ENCODE assay signal across 27 cellular contexts in genomic region chr5:181234116-181234454, GRCh38. TPM values are rescaled to one million over a fixed set of nuclear protein-coding genes. Genes with fewer than 3 reads are reported as not detected.
DNase-seq lines count a peak whose midpoint lies in the region; ATAC-seq and TF ChIP-seq lines count a peak whose summit lies in the region.
"Had no signal": no experiment of that assay in that cellular context is flagged by ENCODE, and none has a peak within 500 bp of the region (broad histone marks: within the 10 kb centered on the region; RNA-seq: fewer than 3 reads in every experiment).

No MANE protein-coding gene starts in this region.

- H3K23ac ChIP-seq in neuronal stem cell (ENCODE audit: low read depth, low read length, poor library complexity): no peak overlapping the region

- no peaks in the 10 kb centered on the region for H3K9me3 Mint-ChIP-seq in Calu3 (ENCODE audit: low read depth, unreplicated experiment)
- no peaks in the 10 kb centered on the region for H3K9me3 Mint-ChIP-seq in activated B cell treated with CpG ODN at 0.5 μM for 24 hours
- no peaks in the 10 kb centered on the region for H3K9me3 Mint-ChIP-seq in activated CD4-positive, alpha-beta T cell treated with anti-CD3 and anti-CD28 coated beads, Interleukin-2, amount 10 ng/mL, durations not matched to agents 24 days and 14 days
- H3K9me3 Mint-ChIP-seq: activated naive CD4-positive, alpha-beta T cell treated with anti-CD3 and anti-CD28 coated beads, Interleukin-2, amount 10 ng/mL, durations not matched to agents 7 days and 5 days; activated T-helper 1 cell treated with anti-CD3 and anti-CD28 coated beads, Interleukin-12 subunit alpha, Interleukin-12 subunit beta, Interleukin-2, Interleukin-4 antibody, amounts not matched to agents 30 ng/mL and 10 ng/mL and 1 ng/mL, durations not matched to agents 14 hours and 24 hours and 36 hours; memory B cell had no signal

- H3K27ac Mint-ChIP-seq in Calu3 (ENCODE audit: unreplicated experiment): peak overlapping the region; percentile 20
- H3K27ac Mint-ChIP-seq in activated B cell treated with CpG ODN at 0.5 μM for 24 hours: peak overlapping the region; percentile 24
- H3K27ac Mint-ChIP-seq in activated CD4-positive, alpha-beta T cell treated with anti-CD3 and anti-CD28 coated beads, Interleukin-2, amount 10 ng/mL, durations not matched to agents 24 days and 14 days: no peak overlapping the region
- H3K27ac Mint-ChIP-seq: activated naive CD4-positive, alpha-beta T cell treated with anti-CD3 and anti-CD28 coated beads, Interleukin-2, amount 10 ng/mL, durations not matched to agents 7 days and 5 days had no signal

- H3K27ac ChIP-seq in neuronal stem cell (replicated peaks; ENCODE audit: low read length): no peak overlapping the region
- H3K27ac ChIP-seq: C4-2B, Peyer's patch had no signal

- no peaks in the 10 kb centered on the region for H3K27me3 ChIP-seq in H7 (ENCODE audit: control insufficient read depth, insufficient read depth, low read length)
- no peaks in the 10 kb centered on the region for H3K27me3 ChIP-seq in neuronal stem cell (ENCODE audit: control insufficient read depth in 3 of 3, insufficient read depth in 3 of 3, low read depth in 1 of 3, low read length in 3 of 3)
- H3K27me3 ChIP-seq: Peyer's patch, SJCRH30 had no signal

- no peak for ATAC-seq in activated B cell treated with CpG ODN at 0.5 μM for 24 hours (ENCODE audit: low read depth)
- no peak for ATAC-seq in HG03521 (IDR thresholded peaks at IDR 0.05; ENCODE audit: unreplicated experiment)
- ATAC-seq in HG02588 (IDR thresholded peaks at IDR 0.05; ENCODE audit: unreplicated experiment): no peak

- no TSS peak for BruUV-seq in Calu3 (replicated peaks; lab: Mats Ljungman, UMichigan)

- H2BK5ac ChIP-seq in neuronal stem cell (ENCODE audit: low read length): no peak overlapping the region

- H2AK5ac ChIP-seq in neuronal stem cell (ENCODE audit: low read depth, low read length): no peak overlapping the region

- no peak overlapping the region for H3K14ac ChIP-seq in neuronal stem cell (ENCODE audit: low read length)

- no peak overlapping the region for H3K4me2 ChIP-seq in neuronal stem cell (ENCODE audit: insufficient read depth, low read length, poor library complexity, severe bottlenecking)
- H3K4me2 ChIP-seq: KMS-11 had no signal

- DNase-seq in Calu3 (no peak), H7 (peak; percentile 72), activated B cell treated with CpG ODN at 0.5 μM for 24 hours (no peak), neuronal stem cell (ENCODE audit: low spot score) (no peak)
- no peak for DNase-seq in activated CD4-positive, alpha-beta T cell treated with anti-CD3 and anti-CD28 coated beads, Interleukin-2, amount 10 ng/mL, durations not matched to agents 24 days and 14 days
- DNase-seq: activated CD4-positive, alpha-beta T cell treated with anti-CD3 and anti-CD28 coated beads for 48 hours; activated naive CD4-positive, alpha-beta T cell treated with anti-CD3 and anti-CD28 coated beads, Interleukin-2, amount 10 ng/mL, durations not matched to agents 7 days and 5 days; aorta; caudate nucleus; dermis blood vessel endothelial cell; GM23248; NCI-H1694; NCI-H2171; NCI-H510A treated with DMSO at 0.1 percent for 48 hours; NK-92 treated with Interleukin-12 subunit alpha and Interleukin-12 subunit beta, amount 100 ng/mL, for 24 hours; nucleus accumbens; Peyer's patch; stimulated activated CD4-positive, alpha-beta T cell treated with anti-CD3 and anti-CD28 coated beads, Interleukin-2, amount 100 ng/mL, for 48 hours; stimulated activated naive CD4-positive, alpha-beta T cell treated with Interleukin-2 at 50 U/mL for 16 hours; T-helper 1 cell had no signal

- H3K79me1 ChIP-seq in neuronal stem cell (ENCODE audit: low read depth, low read length): peaks cover 11% of the 10 kb centered on the region

- H3K9ac ChIP-seq in neuronal stem cell (ENCODE audit: low read depth, low read length, poor library complexity): peak overlapping the region; percentile 45
- H3K9ac ChIP-seq: KMS-11 had no signal

- no peak overlapping the region for H2BK12ac ChIP-seq in neuronal stem cell (ENCODE audit: low read length)

- H2BK15ac ChIP-seq in neuronal stem cell (ENCODE audit: low read length): no peak overlapping the region

- intact Hi-C loops in Calu3 (cut with micrococcal nuclease; ENCODE audit: unreplicated experiment): no loop called here
- intact Hi-C loops in activated B cell treated with CpG ODN at 0.5 μM for 24 hours (cut with micrococcal nuclease): no loop called here
- intact Hi-C loops in activated CD4-positive, alpha-beta T cell treated with anti-CD3 and anti-CD28 coated beads, Interleukin-2, amount 10 ng/mL, durations not matched to agents 24 days and 14 days (cut with micrococcal nuclease): no loop called here

- H3K4me1 ChIP-seq in neuronal stem cell (ENCODE audit: control insufficient read depth in 2 of 2, insufficient read depth in 1 of 2, low read depth in 1 of 2, low read length in 2 of 2): peaks cover 0 to 2% of the 10 kb centered on the region in 2 donors
- H3K4me1 ChIP-seq: Peyer's patch, SJCRH30 had no signal

- H3K27me3 Mint-ChIP-seq in Calu3 (ENCODE audit: unreplicated experiment): no peaks in the 10 kb centered on the region
- no peaks in the 10 kb centered on the region for H3K27me3 Mint-ChIP-seq in activated B cell treated with CpG ODN at 0.5 μM for 24 hours
- H3K27me3 Mint-ChIP-seq in activated CD4-positive, alpha-beta T cell treated with anti-CD3 and anti-CD28 coated beads, Interleukin-2, amount 10 ng/mL, durations not matched to agents 24 days and 14 days: no peaks in the 10 kb centered on the region
- H3K27me3 Mint-ChIP-seq: activated naive CD4-positive, alpha-beta T cell treated with anti-CD3 and anti-CD28 coated beads, Interleukin-2, amount 10 ng/mL, durations not matched to agents 7 days and 5 days; memory B cell had no signal

- WGBS in neuronal stem cell (ENCODE audit: extremely low coverage in 2 of 2, insufficient read length in 2 of 2, insufficient replicate concordance in 1 of 2), 2 donors: no CpG with 5 or more reads among the region's 24 CpGs

- no peak overlapping the region for H2AFZ ChIP-seq in neuronal stem cell (ENCODE audit: low read length)
- H2AFZ ChIP-seq: GM23248 had no signal

- H3K18ac ChIP-seq in neuronal stem cell (ENCODE audit: low read length): no peak overlapping the region

- TF ChIP-seq CTCF in Calu3 (IDR thresholded peaks at IDR 0.05; ENCODE audit: unreplicated experiment) (no peak), activated B cell treated with CpG ODN at 0.5 μM for 24 hours (IDR thresholded peaks at IDR 0.05) (no peak)

- H4K91ac ChIP-seq in neuronal stem cell (ENCODE audit: low read depth, low read length, poor library complexity): no peak overlapping the region

- no peaks in the 10 kb centered on the region for H3K9me3 ChIP-seq in neuronal stem cell (replicated peaks in 1 of 2; ENCODE audit: control insufficient read depth in 2 of 2, insufficient read depth in 1 of 2, low read depth in 1 of 2, low read length in 2 of 2)
- H3K9me3 ChIP-seq: Peyer's patch, SJCRH30 had no signal

- H3K4me3 Mint-ChIP-seq in Calu3 (ENCODE audit: low read depth, unreplicated experiment) (no peak overlapping the region), activated B cell treated with CpG ODN at 0.5 μM for 24 hours (no peak overlapping the region)
- H3K4me3 Mint-ChIP-seq in activated CD4-positive, alpha-beta T cell treated with anti-CD3 and anti-CD28 coated beads, Interleukin-2, amount 10 ng/mL, durations not matched to agents 24 days and 14 days: no peak overlapping the region
- H3K4me3 Mint-ChIP-seq: activated naive CD4-positive, alpha-beta T cell treated with anti-CD3 and anti-CD28 coated beads, Interleukin-2, amount 10 ng/mL, durations not matched to agents 7 days and 5 days; activated T-helper 1 cell treated with anti-CD3 and anti-CD28 coated beads, Interleukin-12 subunit alpha, Interleukin-12 subunit beta, Interleukin-2, Interleukin-4 antibody, amounts not matched to agents 30 ng/mL and 10 ng/mL and 1 ng/mL, durations not matched to agents 14 hours and 24 hours and 36 hours; memory B cell had no signal

- H3K36me3 ChIP-seq in H7 (replicated peaks; ENCODE audit: control insufficient read depth, insufficient read depth, low read length) (peaks cover 46% of the 10 kb centered on the region), neuronal stem cell (replicated peaks in 1 of 2; ENCODE audit: control insufficient read depth in 2 of 2, insufficient read depth in 2 of 2, low read length in 2 of 2) (peaks cover 59 to 97% of the 10 kb centered on the region in 2 donors)

- peaks cover 89% of the 10 kb centered on the region for H3K36me3 Mint-ChIP-seq in Calu3 (ENCODE audit: insufficient read depth, unreplicated experiment)
- peaks cover 85% of the 10 kb centered on the region for H3K36me3 Mint-ChIP-seq in activated B cell treated with CpG ODN at 0.5 μM for 24 hours (ENCODE audit: low read depth)
- peaks cover 81% of the 10 kb centered on the region for H3K36me3 Mint-ChIP-seq in activated CD4-positive, alpha-beta T cell treated with anti-CD3 and anti-CD28 coated beads, Interleukin-2, amount 10 ng/mL, durations not matched to agents 24 days and 14 days (ENCODE audit: low read depth)

- no peak overlapping the region for H3K4me3 ChIP-seq in H7 (ENCODE audit: insufficient read depth, low read depth, low read length)
- H3K4me3 ChIP-seq in neuronal stem cell (ENCODE audit: low read length in 2 of 2): no peak overlapping the region
- H3K4me3 ChIP-seq: GM23248, Peyer's patch, SJCRH30 had no signal

- no peak overlapping the region for H3K4ac ChIP-seq in neuronal stem cell (ENCODE audit: low read length)

- no peak overlapping the region for H4K8ac ChIP-seq in neuronal stem cell (ENCODE audit: low read depth, low read length)

- H2BK120ac ChIP-seq in neuronal stem cell (ENCODE audit: low read depth, low read length): no peak overlapping the region

- CTCF ChIA-PET in Calu3 (lab: Charles Lee): no interaction called here
- CTCF ChIA-PET in activated B cell treated with CpG ODN at 0.5 μM for 24 hours (lab: Charles Lee): no interaction called here

- POLR2A ChIA-PET in activated B cell treated with CpG ODN at 0.5 μM for 24 hours (lab: Charles Lee): interaction anchor here (0.6 to 8.8 kb wide), 5 partner anchors 9 to 45 kb away, joined by 3 to 73 read pairs (median 15); partner anchors contain the start of genes RACK1, TRIM41 and TRIM52

- H3K4me1 Mint-ChIP-seq in Calu3 (ENCODE audit: low read depth, unreplicated experiment): peaks cover 13% of the 10 kb centered on the region
- H3K4me1 Mint-ChIP-seq in activated B cell treated with CpG ODN at 0.5 μM for 24 hours: peaks cover 7% of the 10 kb centered on the region
- H3K4me1 Mint-ChIP-seq in activated CD4-positive, alpha-beta T cell treated with anti-CD3 and anti-CD28 coated beads, Interleukin-2, amount 10 ng/mL, durations not matched to agents 24 days and 14 days: peaks cover 37% of the 10 kb centered on the region

RNA-seq across cellular contexts. Expression of gene RACK1, which starts 9.6 kb away (rescaled TPM):
- total RNA-seq in Calu3 (2022): 1,679 and 1,946 TPM in 2 replicates
- total RNA-seq in H7 (2014; rRNA removed; shearing (Covaris generic)): 5,491 and 6,126 TPM in 2 replicates
- 2,528 and 2,812 TPM in 2 replicates for total RNA-seq in activated B cell treated with CpG ODN at 0.5 μM for 24 hours
- 3,697 TPM for polyA plus RNA-seq in neuronal stem cell (2013, experiment 1 of 2)
- polyA plus RNA-seq in neuronal stem cell (2013, experiment 2 of 2): 3,656 TPM
- 2,172 and 2,196 TPM in 2 replicates for total RNA-seq in activated CD4-positive, alpha-beta T cell treated with anti-CD3 and anti-CD28 coated beads, Interleukin-2, amount 10 ng/mL, durations not matched to agents 24 days and 14 days

RNA-seq across cellular contexts. Expression of gene TRIM41, which starts 11.0 kb away (rescaled TPM):
- total RNA-seq in Calu3 (2022) (33.5 and 34.2 TPM in 2 replicates), activated B cell treated with CpG ODN at 0.5 μM for 24 hours (34.9 and 39.6 TPM in 2 replicates)
- 13.6 and 19.8 TPM in 2 replicates for total RNA-seq in H7 (2014; rRNA removed; shearing (Covaris generic))
- polyA plus RNA-seq in neuronal stem cell (2013, experiment 1 of 2): 21.0 TPM
- 21.3 TPM for polyA plus RNA-seq in neuronal stem cell (2013, experiment 2 of 2)
- 31.6 and 35.2 TPM in 2 replicates for total RNA-seq in activated CD4-positive, alpha-beta T cell treated with anti-CD3 and anti-CD28 coated beads, Interleukin-2, amount 10 ng/mL, durations not matched to agents 24 days and 14 days

RNA-seq across cellular contexts. Expression of gene TRIM52, which starts 26.9 kb away (rescaled TPM):
- total RNA-seq in Calu3 (2022) (14.8 and 14.9 TPM in 2 replicates), activated B cell treated with CpG ODN at 0.5 μM for 24 hours (30.9 and 36.9 TPM in 2 replicates)
- 1.9 and 2.4 TPM in 2 replicates for total RNA-seq in H7 (2014; rRNA removed; shearing (Covaris generic))
- polyA plus RNA-seq in neuronal stem cell (2013, experiment 1 of 2): 4.1 TPM
- 4.4 TPM for polyA plus RNA-seq in neuronal stem cell (2013, experiment 2 of 2)
- 15.7 and 16.8 TPM in 2 replicates for total RNA-seq in activated CD4-positive, alpha-beta T cell treated with anti-CD3 and anti-CD28 coated beads, Interleukin-2, amount 10 ng/mL, durations not matched to agents 24 days and 14 days

RNA-seq across cellular contexts. Expression of gene TRIM7, which starts 29.1 kb away (rescaled TPM):
- 1.8 and 2.4 TPM in 2 replicates for total RNA-seq in Calu3 (2022)
- 0.07 and 0.92 TPM in 2 replicates for total RNA-seq in H7 (2014; rRNA removed; shearing (Covaris generic))
- total RNA-seq in activated B cell treated with CpG ODN at 0.5 μM for 24 hours: 0.32 and 0.51 TPM in 2 replicates
- polyA plus RNA-seq in neuronal stem cell (2013, experiment 1 of 2): 0.28 TPM
- polyA plus RNA-seq in neuronal stem cell (2013, experiment 2 of 2): 0.28 TPM
- total RNA-seq in activated CD4-positive, alpha-beta T cell treated with anti-CD3 and anti-CD28 coated beads, Interleukin-2, amount 10 ng/mL, durations not matched to agents 24 days and 14 days: 2.7 TPM in 2 replicates
